8 cellular contexts compared by ENCODE assay signal in the genomic region with DNA sequence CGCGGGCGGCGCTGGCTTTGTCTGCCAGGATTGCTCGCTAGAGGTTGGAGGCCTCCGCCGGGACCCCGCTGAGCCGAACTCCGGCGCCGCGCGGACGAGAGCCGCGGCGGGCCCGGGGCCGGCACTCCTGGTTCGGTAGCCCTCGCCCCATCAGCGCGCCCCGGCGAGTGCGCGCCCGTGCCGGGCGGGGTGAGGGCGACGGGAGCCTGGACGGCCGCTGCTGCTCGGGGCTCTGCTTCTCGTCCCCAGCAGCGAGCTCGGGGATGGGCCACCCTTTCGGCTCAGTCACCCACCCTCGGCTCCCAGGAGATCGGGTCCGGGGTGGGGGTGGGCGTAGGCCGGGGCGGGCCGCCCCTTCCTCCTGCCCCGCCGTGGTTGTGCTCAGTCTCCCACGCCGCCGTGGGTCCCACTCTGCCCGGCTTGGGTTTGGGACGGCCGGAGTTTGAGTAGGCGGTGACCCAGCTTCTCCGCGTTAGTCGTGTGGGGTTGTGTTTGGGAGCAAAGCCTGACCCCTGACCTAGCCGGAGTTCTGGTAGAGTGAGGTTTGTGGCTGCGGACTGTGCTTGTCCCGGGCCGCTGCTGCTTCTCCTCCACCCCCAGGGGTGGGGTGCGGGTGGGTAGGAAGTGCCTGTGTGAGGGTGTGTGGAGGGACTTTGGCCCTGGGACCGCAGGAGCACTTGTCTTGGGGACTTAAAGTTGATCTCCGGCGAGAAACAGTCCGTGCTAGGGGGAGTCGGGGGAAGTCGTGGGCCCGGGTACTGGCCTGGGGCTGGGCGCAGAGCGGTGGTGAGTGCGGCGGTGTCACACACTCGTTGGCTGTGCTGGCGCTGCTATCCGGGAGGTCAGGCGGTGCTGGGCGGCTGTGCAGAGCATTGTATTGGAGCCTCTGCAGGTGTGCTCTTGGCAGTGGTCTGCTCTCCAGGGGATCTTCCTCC. TPM values are rescaled to one million over a fixed set of nuclear protein-coding genes. Genes with fewer than 3 reads are reported as not detected.
DNase-seq lines count a peak whose midpoint lies in the region; ATAC-seq and TF ChIP-seq lines count a peak whose summit lies in the region.

No MANE protein-coding gene starts in this region.

- ATAC-seq in GM19397 (IDR thresholded peaks at IDR 0.05; ENCODE audit: unreplicated experiment) (peak; percentile 25), HG03442 (IDR thresholded peaks at IDR 0.05; ENCODE audit: unreplicated experiment) (peak; percentile 15)

- H3K9me3 Mint-ChIP-seq in Calu3 (ENCODE audit: low read depth, unreplicated experiment) (no peaks in the 10 kb centered on the region), nephron progenitor cell (no peaks in the 10 kb centered on the region)

- H3K36me3 Mint-ChIP-seq in Calu3 (ENCODE audit: insufficient read depth, unreplicated experiment) (peaks cover 35% of the 10 kb centered on the region), nephron progenitor cell (ENCODE audit: low read depth) (no peaks in the 10 kb centered on the region)

- H3K27ac Mint-ChIP-seq in Calu3 (ENCODE audit: unreplicated experiment) (peak overlapping the region; percentile 62), nephron progenitor cell (peak overlapping the region; percentile 97)

- H3K36me3 ChIP-seq in WERI-Rb-1 = peaks cover 16% of the 10 kb centered on the region

- H3K4me3 Mint-ChIP-seq in Calu3 (ENCODE audit: low read depth, unreplicated experiment) (no peak overlapping the region), nephron progenitor cell (peak overlapping the region; percentile 97)

- CTCF ChIA-PET in Calu3 (lab: Charles Lee) = interaction anchor here (0.6 to 10.0 kb wide), 3 partner anchors 49 to 198 kb away, joined by 3 to 122 read pairs (median 5); no protein-coding TSS in a partner anchor

- peaks cover 5% of the 10 kb centered on the region for H3K9me3 ChIP-seq in WERI-Rb-1 (ENCODE audit: severe bottlenecking)

- peak overlapping the region; percentile 97 for H3K27ac ChIP-seq in WERI-Rb-1

- intact Hi-C loops in Calu3 (cut with micrococcal nuclease; ENCODE audit: unreplicated experiment) = no loop called here

- no peaks in the 10 kb centered on the region for H3K27me3 ChIP-seq in WERI-Rb-1 (ENCODE audit: insufficient read depth, low read depth, severe bottlenecking)

- no peak for TF ChIP-seq CTCF in Calu3 (IDR thresholded peaks at IDR 0.05; ENCODE audit: unreplicated experiment)
- no peak for TF ChIP-seq CTCF in WERI-Rb-1 (IDR thresholded peaks at IDR 0.05; ENCODE audit: low read depth, low read length)
- no peak for TF ChIP-seq CTCF in nephron progenitor cell (IDR thresholded peaks at IDR 0.05)

- peaks cover 32% of the 10 kb centered on the region for H3K4me1 Mint-ChIP-seq in Calu3 (ENCODE audit: low read depth, unreplicated experiment)
- peaks cover 41% of the 10 kb centered on the region for H3K4me1 Mint-ChIP-seq in nephron progenitor cell

- no TSS peak for BruUV-seq in Calu3 (replicated peaks; lab: Mats Ljungman, UMichigan)

- H3K27me3 Mint-ChIP-seq in Calu3 (ENCODE audit: unreplicated experiment) (no peaks in the 10 kb centered on the region), nephron progenitor cell (ENCODE audit: low read depth, poor library complexity) (peaks cover 3% of the 10 kb centered on the region)

- DNase-seq in Calu3 (peak; percentile 49), WERI-Rb-1 (peak; percentile 34), fibroblast of gingiva (ENCODE audit: low read depth) (peak; percentile 50), nephron progenitor cell (peak; percentile 60), Ammon's horn (ENCODE audit: low spot score) (no peak), NCI-H526 treated with DMSO at 0.1 percent for 48 hours (lab: John Stamatoyannopoulos, UW) (no peak)

- peak overlapping the region; percentile 71 for H3K4me3 ChIP-seq in WERI-Rb-1 (ENCODE audit: low read depth, low read length)

RNA-seq across cellular contexts. Expression of gene TSPAN14, which starts 0.7 kb away (rescaled TPM):
- total RNA-seq in Calu3 (2022) = 98.6 and 116 TPM in 2 replicates

RNA-seq across cellular contexts. Expression of gene PRXL2A, which starts 46.4 kb away (rescaled TPM):
- 61.4 and 67.2 TPM in 2 replicates for total RNA-seq in Calu3 (2022)

Comparison
In these comparisons a context has a peak if more than half of its experiments do, and no peak if none do; other contexts are left out.
1. DNase-seq: peak in Calu3 (single experiment), WERI-Rb-1 (single experiment), fibroblast of gingiva (single experiment) and nephron progenitor cell (single experiment); none in Ammon's horn (single experiment) and NCI-H526 treated with DMSO at 0.1 percent for 48 hours (single experiment).